In genomic region chr1:206557636-206558473, GRCh38 we compare ENCODE assay signal across 8 cellular contexts. TPM values are rescaled to one million over a fixed set of nuclear protein-coding genes. Genes with fewer than 3 reads are reported as not detected.
DNase-seq lines count a peak whose midpoint lies in the region; ATAC-seq and TF ChIP-seq lines count a peak whose summit lies in the region.

No MANE protein-coding gene starts in this region.

- H3K14ac ChIP-seq in IMR-90 (replicated peaks; ENCODE audit: low read depth, low read length) = 0 out of 2 replicates have a peak overlapping the region, but pooled peaks have one; percentile 4

- no peaks in the 10 kb centered on the region for H3K9me3 Mint-ChIP-seq in CD4-positive, alpha-beta memory T cell
- H3K9me3 Mint-ChIP-seq in activated CD4-positive, alpha-beta T cell treated with anti-CD3 and anti-CD28 coated beads, Interleukin-2, amount 10 ng/mL, durations not matched to agents 7 days and 5 days = no peaks in the 10 kb centered on the region

- peak; percentile 22 for ATAC-seq in IMR-90 (ENCODE audit: low read depth)
- ATAC-seq in GM18498 (IDR thresholded peaks at IDR 0.05; ENCODE audit: unreplicated experiment) = no peak

- peak overlapping the region; percentile 90 to 99 (median 98) for H3K4me3 Mint-ChIP-seq in CD4-positive, alpha-beta memory T cell
- H3K4me3 Mint-ChIP-seq in activated CD4-positive, alpha-beta T cell treated with anti-CD3 and anti-CD28 coated beads, Interleukin-2, amount 10 ng/mL, durations not matched to agents 7 days and 5 days = peak overlapping the region; percentile 87

- no peak overlapping the region for H3K18ac ChIP-seq in IMR-90 (ENCODE audit: low read depth, low read length)

- peak overlapping the region; percentile 4 for H2AK9ac ChIP-seq in IMR-90 (replicated peaks; ENCODE audit: low read depth, low read length, poor library complexity)

- H4K8ac ChIP-seq in IMR-90 (ENCODE audit: low read depth in 2 of 2, low read length in 2 of 2) = no peak overlapping the region

- peak in 4 of 5 donors; percentile 22 to 76 (median 46) for DNase-seq in CD4-positive, alpha-beta memory T cell
- no peak for DNase-seq in IMR-90
- DNase-seq in activated CD4-positive, alpha-beta T cell treated with anti-CD3 and anti-CD28 coated beads, Interleukin-2, amount 10 ng/mL, durations not matched to agents 7 days and 5 days = peak; percentile 52
- DNase-seq in left ventricle myocardium inferior = no peak
- DNase-seq in kidney glomerular epithelial cell (lab: John Stamatoyannopoulos, UW) = no peak
- no peak for DNase-seq in NCI-H226

- peaks cover 76% of the 10 kb centered on the region for H3K4me1 ChIP-seq in CD4-positive, alpha-beta memory T cell (ENCODE audit: insufficient read depth, low read length)
- H3K4me1 ChIP-seq in IMR-90 (ENCODE audit: control insufficient read depth, insufficient read depth, low read length) (peaks cover 4% of the 10 kb centered on the region; the same call in 1 of the 2 replicates), left ventricle myocardium inferior (peaks cover 72% of the 10 kb centered on the region), skeletal muscle satellite cell (ENCODE audit: control insufficient read depth, insufficient read depth, low read length) (peaks cover 11% of the 10 kb centered on the region)

- no peak overlapping the region for H4K5ac ChIP-seq in IMR-90 (ENCODE audit: low read depth, low read length)

- H3K56ac ChIP-seq in IMR-90 (ENCODE audit: extremely low read depth, insufficient read depth, low read length) = no peak overlapping the region

- no peak for TF ChIP-seq RAD21 in IMR-90 (IDR thresholded peaks at IDR 0.05; ENCODE audit: low read length)

- no peaks in the 10 kb centered on the region for H3K27me3 Mint-ChIP-seq in CD4-positive, alpha-beta memory T cell
- H3K27me3 Mint-ChIP-seq in activated CD4-positive, alpha-beta T cell treated with anti-CD3 and anti-CD28 coated beads, Interleukin-2, amount 10 ng/mL, durations not matched to agents 7 days and 5 days = no peaks in the 10 kb centered on the region

- peak overlapping the region; percentile 83 for H2AFZ ChIP-seq in IMR-90 (replicated peaks; ENCODE audit: low read length, poor library complexity)

- peak overlapping the region; percentile 77 for H3K27ac ChIP-seq in CD4-positive, alpha-beta memory T cell (ENCODE audit: low read depth, low read length)
- H3K27ac ChIP-seq in IMR-90 (ENCODE audit: insufficient read depth, low read length) = no peak overlapping the region
- peak overlapping the region; percentile 81 for H3K27ac ChIP-seq in left ventricle myocardium inferior (replicated peaks)

- peaks cover 22% of the 10 kb centered on the region for H3K36me3 ChIP-seq in CD4-positive, alpha-beta memory T cell (ENCODE audit: insufficient read depth, low read length)
- no peaks in the 10 kb centered on the region for H3K36me3 ChIP-seq in IMR-90 (ENCODE audit: control insufficient read depth, insufficient read depth, low read length)
- no peaks in the 10 kb centered on the region for H3K36me3 ChIP-seq in left ventricle myocardium inferior
- H3K36me3 ChIP-seq in skeletal muscle satellite cell (ENCODE audit: insufficient read depth, low read length) = no peaks in the 10 kb centered on the region

- H2BK20ac ChIP-seq in IMR-90 (ENCODE audit: low read depth, low read length) = no peak overlapping the region

- H3K79me1 ChIP-seq in IMR-90 (ENCODE audit: low read depth in 1 of 2, low read length in 2 of 2) = no peaks in the 10 kb centered on the region

- POLR2A ChIA-PET in CD4-positive, alpha-beta memory T cell (lab: Charles Lee; ENCODE audit: partially characterized antibody) = interaction anchor here (2.5 to 21.6 kb wide), 6 partner anchors 8 to 54 kb away, joined by 7 to 786 read pairs (median 17); partner anchors contain the start of gene EIF2D
- POLR2A ChIA-PET in IMR-90 (lab: Charles Lee; ENCODE audit: unreplicated experiment) = no interaction called here
- POLR2A ChIA-PET in activated CD4-positive, alpha-beta T cell treated with anti-CD3 and anti-CD28 coated beads, Interleukin-2, amount 10 ng/mL, durations not matched to agents 7 days and 5 days (lab: Charles Lee) = interaction anchor here (0.8 kb wide), 1 partner anchor 24 kb away, joined by 3 read pairs; no protein-coding TSS in a partner anchor

- peaks cover 7% of the 10 kb centered on the region; the same call in 1 of the 2 replicates for H3K9me1 ChIP-seq in IMR-90 (ENCODE audit: insufficient read depth, low read length)

- H2BK5ac ChIP-seq in IMR-90 (ENCODE audit: low read depth, low read length, poor library complexity, severe bottlenecking) = no peak overlapping the region

- H3K9ac ChIP-seq in IMR-90 (ENCODE audit: low read depth, low read length) (no peak overlapping the region), skeletal muscle satellite cell (ENCODE audit: low read depth, low read length) (peak overlapping the region; percentile 35)

- dilution Hi-C loops in IMR-90 (cut with HindIII; ENCODE audit: low sequenced_read_pairs, unreplicated experiment) = no loop called here

- 62% methylated on average over 9 of the region's 14 CpGs; no CpG with 5 or more reads in 1 of the 2 experiments for WGBS in IMR-90 (ENCODE audit: extremely low coverage in 2 of 2, insufficient read length in 1 of 2), 2 experiments

- no peak overlapping the region for H4K91ac ChIP-seq in IMR-90 (ENCODE audit: insufficient read depth, low read depth, low read length)

- peak overlapping the region; percentile 41; the same call in 1 of the 2 replicates for H3K23ac ChIP-seq in IMR-90 (ENCODE audit: low read depth, low read length)

- H3K9me3 ChIP-seq in CD4-positive, alpha-beta memory T cell (ENCODE audit: control insufficient read depth in 1 of 2, low read length in 2 of 2) = no peaks in the 10 kb centered on the region
- H3K9me3 ChIP-seq in IMR-90 (ENCODE audit: control insufficient read depth, insufficient read depth, low read length) (no peaks in the 10 kb centered on the region), left ventricle myocardium inferior (replicated peaks) (no peaks in the 10 kb centered on the region), skeletal muscle satellite cell (replicated peaks; ENCODE audit: low read length) (no peaks in the 10 kb centered on the region)

- H3K27me3 ChIP-seq in CD4-positive, alpha-beta memory T cell (ENCODE audit: insufficient read depth, low read length) = no peaks in the 10 kb centered on the region
- H3K27me3 ChIP-seq in IMR-90 (ENCODE audit: control insufficient read depth, insufficient read depth, low read length) (peaks cover 5% of the 10 kb centered on the region), left ventricle myocardium inferior (ENCODE audit: low read depth) (no peaks in the 10 kb centered on the region), skeletal muscle satellite cell (ENCODE audit: control insufficient read depth, insufficient read depth, low read length) (peaks cover 31% of the 10 kb centered on the region)

- H3K4ac ChIP-seq in IMR-90 (ENCODE audit: low read depth, low read length) = no peak overlapping the region

- H2AK5ac ChIP-seq in IMR-90 (ENCODE audit: low read depth, low read length) = no peak overlapping the region

- H2BK120ac ChIP-seq in IMR-90 (ENCODE audit: low read depth, low read length) = no peak overlapping the region

- peaks cover 49 to 93% (median 64%) of the 10 kb centered on the region in 4 donors for H3K4me1 Mint-ChIP-seq in CD4-positive, alpha-beta memory T cell
- peaks cover 73% of the 10 kb centered on the region for H3K4me1 Mint-ChIP-seq in activated CD4-positive, alpha-beta T cell treated with anti-CD3 and anti-CD28 coated beads, Interleukin-2, amount 10 ng/mL, durations not matched to agents 7 days and 5 days

- H3K4me3 ChIP-seq in CD4-positive, alpha-beta memory T cell (ENCODE audit: low read length in 2 of 2) = peak overlapping the region; percentile 95 to 96
- H3K4me3 ChIP-seq in IMR-90 (ENCODE audit: insufficient read depth, low read depth, low read length) (peak overlapping the region; percentile 40), left ventricle myocardium inferior (peak overlapping the region; percentile 81), skeletal muscle satellite cell (ENCODE audit: low read length) (peak overlapping the region; percentile 72)

- no peak overlapping the region for H2BK15ac ChIP-seq in IMR-90 (ENCODE audit: low read depth, low read length)

- 0 out of 2 replicates have a peak, but pooled peaks cover 12% of the 10 kb centered on the region for H4K20me1 ChIP-seq in IMR-90 (ENCODE audit: insufficient read depth, low read length)

- intact Hi-C loops in CD4-positive, alpha-beta memory T cell (cut with micrococcal nuclease) = loop anchor here (2.0 to 10.0 kb wide), 3 partner anchors 55 to 1433 kb away; partner anchors contain the start of genes DYRK3, EIF2D and RBBP5
- intact Hi-C loops in IMR-90 (cut with micrococcal nuclease) = no loop called here
- intact Hi-C loops in left ventricle myocardium inferior (cut with micrococcal nuclease) = no loop called here

- in situ Hi-C loops in IMR-90 (cut with MboI; ENCODE audit: low sequenced_read_pairs) = no loop called here

- no peak for TF ChIP-seq CTCF in IMR-90 (conservative IDR thresholded peaks at IDR 0.05; ENCODE audit: low read depth, low read length)
- no peak for TF ChIP-seq CTCF in left ventricle myocardium inferior (IDR thresholded peaks at IDR 0.05; ENCODE audit: borderline replicate concordance)

- H3K27ac Mint-ChIP-seq in CD4-positive, alpha-beta memory T cell = peak overlapping the region; percentile 77 to 98 (median 96)
- H3K27ac Mint-ChIP-seq in activated CD4-positive, alpha-beta T cell treated with anti-CD3 and anti-CD28 coated beads, Interleukin-2, amount 10 ng/mL, durations not matched to agents 7 days and 5 days = peak overlapping the region; percentile 92

- peaks cover 22 to 51% of the 10 kb centered on the region in 2 donors for H3K36me3 Mint-ChIP-seq in CD4-positive, alpha-beta memory T cell
- H3K36me3 Mint-ChIP-seq in activated CD4-positive, alpha-beta T cell treated with anti-CD3 and anti-CD28 coated beads, Interleukin-2, amount 10 ng/mL, durations not matched to agents 7 days and 5 days (ENCODE audit: low read depth) = peaks cover 53% of the 10 kb centered on the region

- BruUV-seq in IMR-90 (replicated peaks; lab: Mats Ljungman, UMichigan) = no TSS peak

- H3K4me2 ChIP-seq in IMR-90 (ENCODE audit: low read depth, low read length) = peak overlapping the region; percentile 75
- H3K4me2 ChIP-seq in skeletal muscle satellite cell (ENCODE audit: low read length) = peak overlapping the region; percentile 96

- TF ChIP-seq POLR2A in IMR-90 (IDR thresholded peaks at IDR 0.05; ENCODE audit: low read depth, low read length) = no peak

- CTCF ChIA-PET in CD4-positive, alpha-beta memory T cell (lab: Charles Lee; ENCODE audit: partially characterized antibody) = interaction anchor here (1.1 to 14.9 kb wide), 4 partner anchors 14 to 26 kb away, joined by 3 to 226 read pairs (median 114); no protein-coding TSS in a partner anchor
- CTCF ChIA-PET in IMR-90 (lab: Yijun Ruan, JAX) = no interaction called here
- CTCF ChIA-PET in activated CD4-positive, alpha-beta T cell treated with anti-CD3 and anti-CD28 coated beads, Interleukin-2, amount 10 ng/mL, durations not matched to agents 7 days and 5 days (lab: Charles Lee) = interaction anchor here (0.9 to 23.2 kb wide), 6 partner anchors 11 to 67 kb away, joined by 3 to 412 read pairs (median 3); no protein-coding TSS in a partner anchor

RNA-seq across cellular contexts. Expression of gene RASSF5, which starts 50.5 kb away (rescaled TPM):
- 100 to 1,000 TPM; 186 to 190 TPM for total RNA-seq in CD4-positive, alpha-beta memory T cell
- polyA plus RNA-seq in CD4-positive, alpha-beta memory T cell = 100 to 1,000 TPM; 249 to 298 TPM
- total RNA-seq in IMR-90 (2012; rRNA removed) (0.18 and 0.56 TPM in 2 replicates), left ventricle myocardium inferior (7.8 TPM)
- polyA plus RNA-seq in IMR-90 (2012; rRNA removed) = 1.1 TPM in 2 replicates
- polyA plus RNA-seq in IMR-90 (2012; cell fraction: cytosol; rRNA removed) = 0.39 and 1.2 TPM in 2 replicates
- 2.3 and 3.2 TPM in 2 replicates for polyA plus RNA-seq in IMR-90 (2012; cell fraction: nucleus; rRNA removed; ENCODE audit: low replicate concordance)
- total RNA-seq in activated CD4-positive, alpha-beta T cell treated with anti-CD3 and anti-CD28 coated beads, Interleukin-2, amount 10 ng/mL, durations not matched to agents 7 days and 5 days = 100 to 1,000 TPM; 185 to 201 TPM
- 0.66 and 1.0 TPM in 2 replicates for total RNA-seq in skeletal muscle satellite cell (2012; rRNA removed)

RNA-seq across cellular contexts. Expression of gene EIF2D, which starts 54.4 kb away (rescaled TPM):
- total RNA-seq in CD4-positive, alpha-beta memory T cell = 10 to 100 TPM; 53.5 to 54.5 TPM
- 10 to 100 TPM; 33.5 to 38.9 TPM for polyA plus RNA-seq in CD4-positive, alpha-beta memory T cell
- 51.7 and 69.4 TPM in 2 replicates for total RNA-seq in IMR-90 (2012; rRNA removed)
- polyA plus RNA-seq in IMR-90 (2012; rRNA removed) = 58.7 and 64.3 TPM in 2 replicates
- polyA plus RNA-seq in IMR-90 (2012; cell fraction: cytosol; rRNA removed) = 39.4 and 47.6 TPM in 2 replicates
- 35.3 and 72.9 TPM in 2 replicates for polyA plus RNA-seq in IMR-90 (2012; cell fraction: nucleus; rRNA removed; ENCODE audit: low replicate concordance)
- 10 to 100 TPM; 44.5 to 51.6 TPM for total RNA-seq in activated CD4-positive, alpha-beta T cell treated with anti-CD3 and anti-CD28 coated beads, Interleukin-2, amount 10 ng/mL, durations not matched to agents 7 days and 5 days
- total RNA-seq in left ventricle myocardium inferior = 29.2 TPM
- 41.3 and 45.4 TPM in 2 replicates for total RNA-seq in skeletal muscle satellite cell (2012; rRNA removed)

Comparison
In these comparisons a context has a peak if more than half of its experiments do, and no peak if none do; other contexts are left out.
1. DNase-seq: peak in CD4-positive, alpha-beta memory T cell (4 of 5) and activated CD4-positive, alpha-beta T cell treated with anti-CD3 and anti-CD28 coated beads, Interleukin-2, amount 10 ng/mL, durations not matched to agents 7 days and 5 days (single experiment); none in IMR-90 (single experiment), left ventricle myocardium inferior (single experiment), kidney glomerular epithelial cell (single experiment) and NCI-H226 (single experiment).
2. H3K4me3 ChIP-seq: peak in every context shown above with its lines; median percentile 96 in CD4-positive, alpha-beta memory T cell; 81 in left ventricle myocardium inferior; 72 in skeletal muscle satellite cell; 40 in IMR-90.
3. RNA of gene RASSF5, which starts 50.5 kb away (total RNA-seq): 185 to 201 TPM in activated CD4-positive, alpha-beta T cell treated with anti-CD3 and anti-CD28 coated beads, Interleukin-2, amount 10 ng/mL, durations not matched to agents 7 days and 5 days and 186 to 190 TPM in CD4-positive, alpha-beta memory T cell; 7.8 TPM in left ventricle myocardium inferior (single experiment) and 0.18 to 0.56 TPM in IMR-90; every median in the first group is over 10 times any median in the second.